35 cellular contexts compared by ENCODE assay signal in genomic region chr6:73011945-73012344, GRCh38.
"Had no signal": no experiment of that assay in that cellular context is flagged by ENCODE, and none has a peak within 500 bp of the region (broad histone marks: within the 10 kb centered on the region; RNA-seq: fewer than 3 reads in every experiment).

No MANE protein-coding gene starts in this region.

- H3K27me3 ChIP-seq: Peyer's patch had no signal

- FAIRE-seq: bronchial epithelial cell, TTC549 had no signal

- H3K27ac ChIP-seq: Peyer's patch, SJSA1 had no signal

- H3K4me1 ChIP-seq: Peyer's patch, SJSA1 had no signal

- H3K4me2 ChIP-seq: SK-N-SH had no signal

- H3K9ac ChIP-seq: SK-N-SH had no signal

- H3K4me3 ChIP-seq: Peyer's patch, SJSA1 had no signal

- H3K9me3 Mint-ChIP-seq: activated CD4-positive, alpha-beta memory T cell treated with anti-CD3 and anti-CD28 coated beads, Interleukin-2, amount 10 ng/mL, durations not matched to agents 7 days and 5 days; activated naive CD4-positive, alpha-beta T cell treated with anti-CD3 and anti-CD28 coated beads, Interleukin-2, amount 10 ng/mL, durations not matched to agents 7 days and 5 days; activated naive CD8-positive, alpha-beta T cell treated with anti-CD3 and anti-CD28 coated beads, Interleukin-2, amount 50 U/mL, for 24 hours; T-helper 1 cell treated with Interleukin-12 subunit alpha and Interleukin-12 subunit beta and Interleukin-4 antibody, amounts not matched to agents 30 μg/mL and 1 μg/mL, for 36 hours; T-helper 2 cell treated with Interferon-gamma antibody and Interleukin-4, amounts not matched to agents 5 μg/mL and 100 μg/mL, for 36 hours had no signal

- H3K36me3 ChIP-seq: Peyer's patch, SJSA1 had no signal

- H3K4me3 Mint-ChIP-seq: activated CD4-positive, alpha-beta memory T cell treated with anti-CD3 and anti-CD28 coated beads, Interleukin-2, amount 10 ng/mL, durations not matched to agents 7 days and 5 days; activated CD4-positive, alpha-beta T cell treated with anti-CD3 and anti-CD28 coated beads for 36 hours; activated CD8-positive, alpha-beta memory T cell treated with anti-CD3 and anti-CD28 coated beads, Interleukin-2, amount 10 ng/mL, durations not matched to agents 7 days and 5 days; activated naive CD4-positive, alpha-beta T cell treated with anti-CD3 and anti-CD28 coated beads, Interleukin-2, amount 10 ng/mL, durations not matched to agents 7 days and 5 days; activated naive CD8-positive, alpha-beta T cell; activated naive CD8-positive, alpha-beta T cell treated with anti-CD3 and anti-CD28 coated beads, Interleukin-2, amount 50 U/mL, for 24 hours; brain; T-helper 1 cell treated with Interleukin-12 subunit alpha and Interleukin-12 subunit beta and Interleukin-4 antibody, amounts not matched to agents 30 μg/mL and 1 μg/mL, for 36 hours; T-helper 2 cell treated with Interferon-gamma antibody and Interleukin-4, amounts not matched to agents 5 μg/mL and 100 μg/mL, for 36 hours had no signal

- DNase-seq: activated CD4-positive, alpha-beta memory T cell treated with anti-CD3 and anti-CD28 coated beads, Interleukin-2, amount 10 ng/mL, durations not matched to agents 7 days and 5 days; activated CD4-positive, alpha-beta T cell treated with anti-CD3 and anti-CD28 coated beads for 36 hours; activated CD4-positive, alpha-beta T cell treated with anti-CD3 and anti-CD28 coated beads, Interleukin-2, amount 50 U/mL, for 1 hour; activated CD8-positive, alpha-beta memory T cell treated with anti-CD3 and anti-CD28 coated beads for 24 hours; activated CD8-positive, alpha-beta memory T cell treated with anti-CD3 and anti-CD28 coated beads, Interleukin-2, amount 10 ng/mL, durations not matched to agents 7 days and 5 days; activated CD8-positive, alpha-beta memory T cell treated with anti-CD3 and anti-CD28 coated beads, Interleukin-2, amount 50 U/mL, for 48 hours; activated effector memory CD4-positive, alpha-beta T cell treated with Interleukin-2 at 50 U/mL for 16 hours; activated naive CD4-positive, alpha-beta T cell treated with anti-CD3 and anti-CD28 coated beads, Interleukin-2, amount 10 ng/mL, durations not matched to agents 7 days and 5 days; activated naive CD8-positive, alpha-beta T cell treated with anti-CD3 and anti-CD28 coated beads, Interleukin-2, amount 50 U/mL, for 24 hours; activated T-cell treated with anti-CD3 and anti-CD28 coated beads, Interleukin-2, amount 50 U/mL, for 48 hours; anterior cingulate cortex; central memory CD4-positive, alpha-beta T cell; NCI-H1092 treated with DMSO at 0.1 percent for 48 hours; NCI-H1436; NCI-H1694; NCI-H1930; NCI-H2081 treated with DMSO at 0.1 percent for 48 hours; NCI-H2171 treated with DMSO at 0.1 percent for 48 hours; NCI-H2227 treated with DMSO at 0.1 percent for 48 hours; NCI-H510A treated with DMSO at 0.1 percent for 48 hours; NCI-H526 treated with DMSO at 0.1 percent for 48 hours; NK-92 treated with Interleukin-12 subunit alpha and Interleukin-12 subunit beta, amount 100 ng/mL, for 24 hours; PC-3; Peyer's patch; RPMI8226; SHP77 treated with DMSO at 0.1 percent for 48 hours; SK-N-SH had no signal

- H3K27me3 Mint-ChIP-seq: activated CD4-positive, alpha-beta memory T cell treated with anti-CD3 and anti-CD28 coated beads, Interleukin-2, amount 10 ng/mL, durations not matched to agents 7 days and 5 days; activated CD4-positive, alpha-beta T cell treated with anti-CD3 and anti-CD28 coated beads for 36 hours; activated CD8-positive, alpha-beta memory T cell treated with anti-CD3 and anti-CD28 coated beads, Interleukin-2, amount 10 ng/mL, durations not matched to agents 7 days and 5 days; activated naive CD4-positive, alpha-beta T cell treated with anti-CD3 and anti-CD28 coated beads, Interleukin-2, amount 10 ng/mL, durations not matched to agents 7 days and 5 days; activated naive CD8-positive, alpha-beta T cell; activated naive CD8-positive, alpha-beta T cell treated with anti-CD3 and anti-CD28 coated beads, Interleukin-2, amount 50 U/mL, for 24 hours; brain had no signal

- H3K27ac Mint-ChIP-seq: activated CD4-positive, alpha-beta memory T cell treated with anti-CD3 and anti-CD28 coated beads, Interleukin-2, amount 10 ng/mL, durations not matched to agents 7 days and 5 days; activated CD4-positive, alpha-beta T cell treated with anti-CD3 and anti-CD28 coated beads for 36 hours; activated CD8-positive, alpha-beta memory T cell treated with anti-CD3 and anti-CD28 coated beads, Interleukin-2, amount 10 ng/mL, durations not matched to agents 7 days and 5 days; activated naive CD4-positive, alpha-beta T cell treated with anti-CD3 and anti-CD28 coated beads, Interleukin-2, amount 10 ng/mL, durations not matched to agents 7 days and 5 days; activated naive CD8-positive, alpha-beta T cell; activated naive CD8-positive, alpha-beta T cell treated with anti-CD3 and anti-CD28 coated beads, Interleukin-2, amount 50 U/mL, for 24 hours; brain; T-helper 1 cell treated with Interleukin-12 subunit alpha and Interleukin-12 subunit beta and Interleukin-4 antibody, amounts not matched to agents 30 μg/mL and 1 μg/mL, for 36 hours; T-helper 2 cell treated with Interferon-gamma antibody and Interleukin-4, amounts not matched to agents 5 μg/mL and 100 μg/mL, for 36 hours had no signal

- H3K9me3 ChIP-seq: Peyer's patch, SJSA1, SK-N-SH had no signal

- H3K4me1 Mint-ChIP-seq: activated CD4-positive, alpha-beta memory T cell treated with anti-CD3 and anti-CD28 coated beads, Interleukin-2, amount 10 ng/mL, durations not matched to agents 7 days and 5 days; activated CD4-positive, alpha-beta T cell treated with anti-CD3 and anti-CD28 coated beads for 36 hours; activated CD8-positive, alpha-beta memory T cell treated with anti-CD3 and anti-CD28 coated beads, Interleukin-2, amount 10 ng/mL, durations not matched to agents 7 days and 5 days; activated naive CD4-positive, alpha-beta T cell treated with anti-CD3 and anti-CD28 coated beads, Interleukin-2, amount 10 ng/mL, durations not matched to agents 7 days and 5 days; activated naive CD8-positive, alpha-beta T cell treated with anti-CD3 and anti-CD28 coated beads, Interleukin-2, amount 50 U/mL, for 24 hours; brain had no signal

- H3K36me3 Mint-ChIP-seq: activated CD8-positive, alpha-beta memory T cell treated with anti-CD3 and anti-CD28 coated beads, Interleukin-2, amount 10 ng/mL, durations not matched to agents 7 days and 5 days; brain had no signal

- ATAC-seq: activated CD4-positive, alpha-beta T cell treated with anti-CD3 and anti-CD28 coated beads for 36 hours; activated CD4-positive, CD25-positive, alpha-beta regulatory T cell treated with anti-CD3 and anti-CD28 coated beads, Interleukin-2, amount 50 U/mL, for 24 hours; activated CD8-positive, alpha-beta memory T cell treated with anti-CD3 and anti-CD28 coated beads, Interleukin-2, amount 10 ng/mL, durations not matched to agents 7 days and 5 days; activated naive CD8-positive, alpha-beta T cell treated with anti-CD3 and anti-CD28 coated beads, Interleukin-2, amount 50 U/mL, for 24 hours; PC-3 had no signal
